In genomic region chr2:70132244-70133126, GRCh38 we compare ENCODE assay signal across 8 cellular contexts. TPM values are rescaled to one million over a fixed set of nuclear protein-coding genes. Genes with fewer than 3 reads are reported as not detected.
A peak's percentile ranks its signal among the peaks of the same experiment; 100 is the strongest.
DNase-seq lines count a peak whose midpoint lies in the region; ATAC-seq and TF ChIP-seq lines count a peak whose summit lies in the region.

No MANE protein-coding gene starts in this region.

- H3K9me3 Mint-ChIP-seq in CD14-positive monocyte: no peaks in the 10 kb centered on the region
- no peaks in the 10 kb centered on the region for H3K9me3 Mint-ChIP-seq in activated naive CD4-positive, alpha-beta T cell treated with anti-CD3 and anti-CD28 coated beads, Interleukin-2, amount 50 U/mL, for 72 hours

- H3K27me3 Mint-ChIP-seq in CD14-positive monocyte (ENCODE audit: low read depth in 3 of 3): no peaks in the 10 kb centered on the region

- H3K4me3 Mint-ChIP-seq in CD14-positive monocyte: peak overlapping the region; percentile 72 to 84

- H3K27ac Mint-ChIP-seq in CD14-positive monocyte: peak overlapping the region; percentile 87 to 98 (median 95)
- peak overlapping the region; percentile 96 to 99 for H3K27ac Mint-ChIP-seq in activated naive CD4-positive, alpha-beta T cell treated with anti-CD3 and anti-CD28 coated beads, Interleukin-2, amount 50 U/mL, for 72 hours

- intact Hi-C loops in CD14-positive monocyte (cut with micrococcal nuclease): no loop called here

- ATAC-seq in GM18867 (IDR thresholded peaks at IDR 0.05; ENCODE audit: unreplicated experiment) (peak; percentile 50), HG03196 (IDR thresholded peaks at IDR 0.05; ENCODE audit: unreplicated experiment) (peak; percentile 43)
- peak; percentile 3 to 58 for ATAC-seq in activated naive CD4-positive, alpha-beta T cell treated with anti-CD3 and anti-CD28 coated beads, Interleukin-2, amount 50 U/mL, for 72 hours

- DNase-seq in CD14-positive monocyte (ENCODE audit: low spot score): no peak
- DNase-seq in NCI-H460 (ENCODE audit: extremely low read depth, low read depth): peak; percentile 46
- no peak for DNase-seq in activated naive CD4-positive, alpha-beta T cell treated with anti-CD3 and anti-CD28 coated beads, Interleukin-2, amount 50 U/mL, for 72 hours (ENCODE audit: low spot score in 2 of 2)
- peak; percentile 87 for DNase-seq in globus pallidus (ENCODE audit: low spot score)
- DNase-seq in pons (ENCODE audit: low spot score): peak; percentile 94
- no peak for DNase-seq in T-helper 9 cell

- H3K4me1 Mint-ChIP-seq in CD14-positive monocyte: peaks cover 68% of the 10 kb centered on the region

- TF ChIP-seq CTCF in CD14-positive monocyte (IDR thresholded peaks at IDR 0.05): no peak

- H3K36me3 Mint-ChIP-seq in CD14-positive monocyte: peaks cover 0 to under 1% of the 10 kb centered on the region in 2 donors
- peaks cover 5 to 12% of the 10 kb centered on the region in 2 donors for H3K36me3 Mint-ChIP-seq in activated naive CD4-positive, alpha-beta T cell treated with anti-CD3 and anti-CD28 coated beads, Interleukin-2, amount 50 U/mL, for 72 hours

RNA-seq across cellular contexts. Expression of gene PCBP1, which starts 45.2 kb away (rescaled TPM):
- polyA plus RNA-seq in CD14-positive monocyte: 100 to 1,000 TPM; 178 to 194 TPM
- 26.3 and 47.8 TPM in 2 replicates for total RNA-seq in NCI-H460 (2014; rRNA removed; shearing (Covaris generic))
- polyA plus RNA-seq in NCI-H460 (2014; cell fraction: nucleus; rRNA removed): 40.3 and 45.6 TPM in 2 replicates
- total RNA-seq in activated naive CD4-positive, alpha-beta T cell treated with anti-CD3 and anti-CD28 coated beads, Interleukin-2, amount 50 U/mL, for 72 hours: 100 to 1,000 TPM; 339 to 451 TPM

RNA-seq across cellular contexts. Expression of gene C2orf42, which starts 58.3 kb away (rescaled TPM):
- 1 to 10 TPM; 3.0 to 4.0 TPM for polyA plus RNA-seq in CD14-positive monocyte
- total RNA-seq in NCI-H460 (2014; rRNA removed; shearing (Covaris generic)): 15.5 and 15.6 TPM in 2 replicates
- polyA plus RNA-seq in NCI-H460 (2014; cell fraction: nucleus; rRNA removed): 6.8 and 19.2 TPM in 2 replicates
- total RNA-seq in activated naive CD4-positive, alpha-beta T cell treated with anti-CD3 and anti-CD28 coated beads, Interleukin-2, amount 50 U/mL, for 72 hours: 10 to 100 TPM; 17.5 to 36.0 TPM

Comparison
In these comparisons a context has a peak if more than half of its experiments do, and no peak if none do; other contexts are left out.
1. DNase-seq: peak in NCI-H460 (single experiment), globus pallidus (single experiment) and pons (single experiment); none in CD14-positive monocyte (single experiment), activated naive CD4-positive, alpha-beta T cell treated with anti-CD3 and anti-CD28 coated beads, Interleukin-2, amount 50 U/mL, for 72 hours (0 of 2) and T-helper 9 cell (single experiment).
2. Peak in every context shown above with its lines, with median percentiles within 50 percentile points of each other: ATAC-seq.